In the genomic region with DNA sequence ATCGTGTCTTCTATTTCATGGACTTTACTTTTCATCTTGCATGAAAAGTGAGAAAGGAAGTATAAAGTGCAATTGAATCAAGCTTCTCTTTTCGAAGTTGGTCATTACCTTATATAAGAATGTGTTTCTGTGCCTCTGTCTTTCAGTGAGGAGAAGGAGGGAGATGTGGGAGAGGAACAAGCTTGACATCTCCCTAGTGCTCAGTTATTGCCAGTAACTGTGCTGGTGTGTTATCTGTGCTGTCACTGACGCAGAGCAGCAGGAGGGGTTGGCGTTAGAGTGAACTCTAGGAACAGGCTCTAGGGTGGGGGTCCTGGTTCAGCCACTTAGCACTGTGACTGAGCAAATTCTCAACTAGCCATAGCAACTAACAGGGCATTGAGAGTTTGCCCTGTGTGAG, we compare ENCODE assay signal across 2 cellular contexts.
TF ChIP-seq lines count a peak whose summit lies in the region.

No MANE protein-coding gene starts in this region.

TF ChIP-seq in liver, 16 proteins besides CTCF, POLR2A, EP300 and RAD21:
- TF ChIP-seq, protein P1, sequence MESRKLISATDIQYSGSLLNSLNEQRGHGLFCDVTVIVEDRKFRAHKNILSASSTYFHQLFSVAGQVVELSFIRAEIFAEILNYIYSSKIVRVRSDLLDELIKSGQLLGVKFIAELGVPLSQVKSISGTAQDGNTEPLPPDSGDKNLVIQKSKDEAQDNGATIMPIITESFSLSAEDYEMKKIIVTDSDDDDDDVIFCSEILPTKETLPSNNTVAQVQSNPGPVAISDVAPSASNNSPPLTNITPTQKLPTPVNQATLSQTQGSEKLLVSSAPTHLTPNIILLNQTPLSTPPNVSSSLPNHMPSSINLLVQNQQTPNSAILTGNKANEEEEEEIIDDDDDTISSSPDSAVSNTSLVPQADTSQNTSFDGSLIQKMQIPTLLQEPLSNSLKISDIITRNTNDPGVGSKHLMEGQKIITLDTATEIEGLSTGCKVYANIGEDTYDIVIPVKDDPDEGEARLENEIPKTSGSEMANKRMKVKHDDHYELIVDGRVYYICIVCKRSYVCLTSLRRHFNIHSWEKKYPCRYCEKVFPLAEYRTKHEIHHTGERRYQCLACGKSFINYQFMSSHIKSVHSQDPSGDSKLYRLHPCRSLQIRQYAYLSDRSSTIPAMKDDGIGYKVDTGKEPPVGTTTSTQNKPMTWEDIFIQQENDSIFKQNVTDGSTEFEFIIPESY (IDR thresholded peaks at IDR 0.05), result no peak
- TF ChIP-seq TAF1 (conservative IDR thresholded peaks at IDR 0.05) (no peak), JUND (IDR thresholded peaks at IDR 0.05) (no peak), SP1 (IDR thresholded peaks at IDR 0.05) (no peak), HNF4G (IDR thresholded peaks at IDR 0.05) (no peak), RXRA (IDR thresholded peaks at IDR 0.05) (no peak)

TF ChIP-seq in HepG2, 621 proteins besides CTCF, POLR2A, EP300 and RAD21:
- no peak for TF ChIP-seq CBFB (CRISPR knock-in tag; IDR thresholded peaks at IDR 0.05)
- TF ChIP-seq, protein P2, sequence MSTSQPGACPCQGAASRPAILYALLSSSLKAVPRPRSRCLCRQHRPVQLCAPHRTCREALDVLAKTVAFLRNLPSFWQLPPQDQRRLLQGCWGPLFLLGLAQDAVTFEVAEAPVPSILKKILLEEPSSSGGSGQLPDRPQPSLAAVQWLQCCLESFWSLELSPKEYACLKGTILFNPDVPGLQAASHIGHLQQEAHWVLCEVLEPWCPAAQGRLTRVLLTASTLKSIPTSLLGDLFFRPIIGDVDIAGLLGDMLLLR (CRISPR knock-in tag; IDR thresholded peaks at IDR 0.05), result no peak
- TF ChIP-seq POLR2AphosphoS5 (IDR thresholded peaks at IDR 0.05; ENCODE audit: low read depth, low read length), result no peak
- no peak for TF ChIP-seq ZNF768 (CRISPR knock-in tag; IDR thresholded peaks at IDR 0.05)
- TF ChIP-seq HDAC2 (CRISPR knock-in tag; IDR thresholded peaks at IDR 0.05), result no peak
- TF ChIP-seq, protein P3, sequence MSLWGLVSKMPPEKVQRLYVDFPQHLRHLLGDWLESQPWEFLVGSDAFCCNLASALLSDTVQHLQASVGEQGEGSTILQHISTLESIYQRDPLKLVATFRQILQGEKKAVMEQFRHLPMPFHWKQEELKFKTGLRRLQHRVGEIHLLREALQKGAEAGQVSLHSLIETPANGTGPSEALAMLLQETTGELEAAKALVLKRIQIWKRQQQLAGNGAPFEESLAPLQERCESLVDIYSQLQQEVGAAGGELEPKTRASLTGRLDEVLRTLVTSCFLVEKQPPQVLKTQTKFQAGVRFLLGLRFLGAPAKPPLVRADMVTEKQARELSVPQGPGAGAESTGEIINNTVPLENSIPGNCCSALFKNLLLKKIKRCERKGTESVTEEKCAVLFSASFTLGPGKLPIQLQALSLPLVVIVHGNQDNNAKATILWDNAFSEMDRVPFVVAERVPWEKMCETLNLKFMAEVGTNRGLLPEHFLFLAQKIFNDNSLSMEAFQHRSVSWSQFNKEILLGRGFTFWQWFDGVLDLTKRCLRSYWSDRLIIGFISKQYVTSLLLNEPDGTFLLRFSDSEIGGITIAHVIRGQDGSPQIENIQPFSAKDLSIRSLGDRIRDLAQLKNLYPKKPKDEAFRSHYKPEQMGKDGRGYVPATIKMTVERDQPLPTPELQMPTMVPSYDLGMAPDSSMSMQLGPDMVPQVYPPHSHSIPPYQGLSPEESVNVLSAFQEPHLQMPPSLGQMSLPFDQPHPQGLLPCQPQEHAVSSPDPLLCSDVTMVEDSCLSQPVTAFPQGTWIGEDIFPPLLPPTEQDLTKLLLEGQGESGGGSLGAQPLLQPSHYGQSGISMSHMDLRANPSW (CRISPR knock-in tag; IDR thresholded peaks at IDR 0.05; ENCODE audit: borderline replicate concordance), result no peak
- TF ChIP-seq HHEX (CRISPR knock-in tag; IDR thresholded peaks at IDR 0.05), result no peak
- no peak for TF ChIP-seq HNRNPK (IDR thresholded peaks at IDR 0.05; ENCODE audit: low read depth, low read length, poor library complexity, severe bottlenecking)
- TF ChIP-seq, protein P4, sequence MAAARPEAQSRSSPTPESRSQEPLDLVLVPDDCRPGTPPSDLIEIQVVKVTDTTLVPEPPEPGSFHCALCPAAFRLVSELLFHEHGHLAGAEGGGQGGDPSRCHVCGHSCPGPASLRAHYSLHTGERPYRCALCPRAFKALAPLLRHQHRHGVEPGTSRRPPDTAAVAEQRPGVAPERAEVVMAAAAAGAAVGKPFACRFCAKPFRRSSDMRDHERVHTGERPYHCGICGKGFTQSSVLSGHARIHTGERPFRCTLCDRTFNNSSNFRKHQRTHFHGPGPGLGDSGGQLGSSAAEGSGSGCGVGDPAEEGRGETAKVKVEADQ (CRISPR knock-in tag; IDR thresholded peaks at IDR 0.05; ENCODE audit: borderline replicate concordance), result no peak
- TF ChIP-seq, protein P5, sequence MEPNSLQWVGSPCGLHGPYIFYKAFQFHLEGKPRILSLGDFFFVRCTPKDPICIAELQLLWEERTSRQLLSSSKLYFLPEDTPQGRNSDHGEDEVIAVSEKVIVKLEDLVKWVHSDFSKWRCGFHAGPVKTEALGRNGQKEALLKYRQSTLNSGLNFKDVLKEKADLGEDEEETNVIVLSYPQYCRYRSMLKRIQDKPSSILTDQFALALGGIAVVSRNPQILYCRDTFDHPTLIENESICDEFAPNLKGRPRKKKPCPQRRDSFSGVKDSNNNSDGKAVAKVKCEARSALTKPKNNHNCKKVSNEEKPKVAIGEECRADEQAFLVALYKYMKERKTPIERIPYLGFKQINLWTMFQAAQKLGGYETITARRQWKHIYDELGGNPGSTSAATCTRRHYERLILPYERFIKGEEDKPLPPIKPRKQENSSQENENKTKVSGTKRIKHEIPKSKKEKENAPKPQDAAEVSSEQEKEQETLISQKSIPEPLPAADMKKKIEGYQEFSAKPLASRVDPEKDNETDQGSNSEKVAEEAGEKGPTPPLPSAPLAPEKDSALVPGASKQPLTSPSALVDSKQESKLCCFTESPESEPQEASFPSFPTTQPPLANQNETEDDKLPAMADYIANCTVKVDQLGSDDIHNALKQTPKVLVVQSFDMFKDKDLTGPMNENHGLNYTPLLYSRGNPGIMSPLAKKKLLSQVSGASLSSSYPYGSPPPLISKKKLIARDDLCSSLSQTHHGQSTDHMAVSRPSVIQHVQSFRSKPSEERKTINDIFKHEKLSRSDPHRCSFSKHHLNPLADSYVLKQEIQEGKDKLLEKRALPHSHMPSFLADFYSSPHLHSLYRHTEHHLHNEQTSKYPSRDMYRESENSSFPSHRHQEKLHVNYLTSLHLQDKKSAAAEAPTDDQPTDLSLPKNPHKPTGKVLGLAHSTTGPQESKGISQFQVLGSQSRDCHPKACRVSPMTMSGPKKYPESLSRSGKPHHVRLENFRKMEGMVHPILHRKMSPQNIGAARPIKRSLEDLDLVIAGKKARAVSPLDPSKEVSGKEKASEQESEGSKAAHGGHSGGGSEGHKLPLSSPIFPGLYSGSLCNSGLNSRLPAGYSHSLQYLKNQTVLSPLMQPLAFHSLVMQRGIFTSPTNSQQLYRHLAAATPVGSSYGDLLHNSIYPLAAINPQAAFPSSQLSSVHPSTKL (CRISPR knock-in tag; IDR thresholded peaks at IDR 0.05), result no peak
- TF ChIP-seq, protein P6, sequence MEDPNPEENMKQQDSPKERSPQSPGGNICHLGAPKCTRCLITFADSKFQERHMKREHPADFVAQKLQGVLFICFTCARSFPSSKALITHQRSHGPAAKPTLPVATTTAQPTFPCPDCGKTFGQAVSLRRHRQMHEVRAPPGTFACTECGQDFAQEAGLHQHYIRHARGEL (CRISPR knock-in tag; IDR thresholded peaks at IDR 0.05), result no peak
- no peak for TF ChIP-seq ZNF343 (CRISPR knock-in tag; IDR thresholded peaks at IDR 0.05)
TF ChIP-seq in HepG2: peak in this region for 0.
